Comparison of ENCODE assay signal across 9 cellular contexts in the genomic region with DNA sequence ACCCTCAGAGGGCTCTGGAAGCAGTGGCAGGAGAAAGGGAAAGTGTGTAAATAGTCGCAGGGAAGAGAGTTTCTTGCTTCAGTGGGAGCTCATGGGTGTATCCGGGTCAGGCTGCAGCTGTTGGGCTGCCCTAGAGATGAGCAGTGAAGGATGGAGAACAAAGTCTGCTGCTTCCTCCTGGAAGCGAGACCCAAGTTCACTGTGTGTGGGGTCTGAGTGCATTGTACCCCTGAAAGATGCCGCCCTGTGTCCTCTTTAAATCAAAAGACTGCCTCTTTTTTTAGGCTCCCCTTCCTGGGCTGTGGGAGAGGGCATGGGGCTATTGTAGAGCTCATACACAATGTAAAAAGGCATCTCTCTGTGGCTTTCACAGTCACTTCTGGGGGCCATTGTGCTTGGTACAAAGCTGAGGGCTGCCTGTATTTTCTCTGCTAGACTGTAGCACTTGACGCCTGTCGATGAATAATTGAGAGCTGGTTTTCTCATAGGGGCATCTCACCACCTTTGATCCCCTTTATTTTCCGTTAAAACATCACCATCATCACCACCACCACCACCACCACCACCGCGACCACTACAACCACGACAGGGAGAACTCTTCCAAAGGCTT. TPM values are rescaled to one million over a fixed set of nuclear protein-coding genes. Genes with fewer than 3 reads are reported as not detected.
DNase-seq lines count a peak whose midpoint lies in the region; ATAC-seq and TF ChIP-seq lines count a peak whose summit lies in the region.
"Had no signal": no experiment of that assay in that cellular context is flagged by ENCODE, and none has a peak within 500 bp of the region (broad histone marks: within the 10 kb centered on the region; RNA-seq: fewer than 3 reads in every experiment).

No MANE protein-coding gene starts in this region.

- intact Hi-C loops in Calu3 (cut with micrococcal nuclease; ENCODE audit: unreplicated experiment) = no loop called here

- CTCF ChIA-PET in Calu3 (lab: Charles Lee) = no interaction called here

- no peaks in the 10 kb centered on the region for H3K36me3 Mint-ChIP-seq in Calu3 (ENCODE audit: insufficient read depth, unreplicated experiment)

- ATAC-seq in GM19463 (IDR thresholded peaks at IDR 0.05; ENCODE audit: unreplicated experiment) (peak; percentile 70), GM18870 (IDR thresholded peaks at IDR 0.05; ENCODE audit: unreplicated experiment) (no peak)

- H3K27ac Mint-ChIP-seq in Calu3 (ENCODE audit: unreplicated experiment) = no peak overlapping the region

- H3K27me3 Mint-ChIP-seq in Calu3 (ENCODE audit: unreplicated experiment) = peaks cover 67% of the 10 kb centered on the region

- no peaks in the 10 kb centered on the region for H3K4me1 Mint-ChIP-seq in Calu3 (ENCODE audit: low read depth, unreplicated experiment)

- peak overlapping the region; percentile 38 for H3K4me3 ChIP-seq in Jurkat, Clone E6-1 (ENCODE audit: low read length)

- no TSS peak for BruUV-seq in Calu3 (replicated peaks; lab: Mats Ljungman, UMichigan)

- no peak overlapping the region for H3K4me3 Mint-ChIP-seq in Calu3 (ENCODE audit: low read depth, unreplicated experiment)

- peak; percentile 33 for DNase-seq in GM10266 (ENCODE audit: extremely low spot score)
- DNase-seq in Jurkat, Clone E6-1 (ENCODE audit: low read depth, low spot score) = no peak
- peak; percentile 72 for DNase-seq in left kidney (ENCODE audit: low read depth, low spot score)
- no peak for DNase-seq in Calu3
- no peak for DNase-seq in islet precursor cell
- DNase-seq in activated CD4-positive, alpha-beta T cell treated with anti-CD3 and anti-CD28 coated beads for 48 hours = no peak
- DNase-seq: NCI-H69 had no signal

- TF ChIP-seq CTCF in GM10266 (IDR thresholded peaks at IDR 0.05; ENCODE audit: control insufficient read depth, insufficient read depth, low read depth, missing control alignments) (no peak), Calu3 (IDR thresholded peaks at IDR 0.05; ENCODE audit: unreplicated experiment) (no peak)

- H3K9me3 Mint-ChIP-seq in Calu3 (ENCODE audit: low read depth, unreplicated experiment) = no peaks in the 10 kb centered on the region

RNA-seq across cellular contexts. Expression of a gene that starts 16.7 kb away (rescaled TPM):
- 104 TPM for polyA plus RNA-seq in Jurkat, Clone E6-1 (2012; ENCODE audit: insufficient read depth, insufficient read length)
- total RNA-seq in Calu3 (2022) = 1.1 and 1.4 TPM in 2 replicates

Comparison
In these comparisons a context has a peak if more than half of its experiments do, and no peak if none do; other contexts are left out.
1. DNase-seq: peak in GM10266 (single experiment) and left kidney (single experiment); none in Jurkat, Clone E6-1 (single experiment), Calu3 (single experiment), islet precursor cell (single experiment) and activated CD4-positive, alpha-beta T cell treated with anti-CD3 and anti-CD28 coated beads for 48 hours (single experiment).